Comparison of ENCODE assay signal across 8 cellular contexts in genomic region chr10:3783313-3783689, GRCh38. TPM values are rescaled to one million over a fixed set of nuclear protein-coding genes. Genes with fewer than 3 reads are reported as not detected.
DNase-seq lines count a peak whose midpoint lies in the region; ATAC-seq and TF ChIP-seq lines count a peak whose summit lies in the region.

No MANE protein-coding gene starts in this region.

- peaks cover 3 to 35% (median 18%) of the 10 kb centered on the region in 4 donors for H3K4me1 ChIP-seq in Peyer's patch
- peaks cover 23% of the 10 kb centered on the region for H3K4me1 ChIP-seq in ovary (ENCODE audit: insufficient read depth)

- TF ChIP-seq EP300 in ovary (IDR thresholded peaks at IDR 0.05) = no peak

- peaks cover 0 to 41% (median 0%) of the 10 kb centered on the region in 3 donors for H3K36me3 ChIP-seq in Peyer's patch
- H3K36me3 ChIP-seq in ovary = no peaks in the 10 kb centered on the region

- TF ChIP-seq CTCF in Peyer's patch (IDR thresholded peaks at IDR 0.05) (no peak), ovary (IDR thresholded peaks at IDR 0.05) (no peak)

- H3K9me3 ChIP-seq in Peyer's patch (no peaks in the 10 kb centered on the region), ovary (no peaks in the 10 kb centered on the region)

- peak overlapping the region; percentile 81 to 93 (median 88) for H3K4me3 ChIP-seq in Peyer's patch
- H3K4me3 ChIP-seq in ovary = peak overlapping the region; percentile 93

- peak; percentile 20 for ATAC-seq in HG02973 (IDR thresholded peaks at IDR 0.05; ENCODE audit: unreplicated experiment)

- intact Hi-C loops in ovary (cut with DNase I) = loop anchor here in 3 of 4 donors (5.0 to 10.0 kb wide), 7 partner anchors 152 to 874 kb away; no protein-coding TSS in a partner anchor

- 0 to 1% (median 0%) methylated on average over 12 of the region's 12 CpGs for WGBS in ovary, 3 donors

- TF ChIP-seq POLR2A in Peyer's patch (IDR thresholded peaks at IDR 0.05) (no peak), ovary (IDR thresholded peaks at IDR 0.05) (peak; percentile 27)

- H3K27ac ChIP-seq in Peyer's patch (peak overlapping the region; percentile 100), ovary (peak overlapping the region; percentile 95)

- H3K27me3 ChIP-seq in Peyer's patch (no peaks in the 10 kb centered on the region), ovary (no peaks in the 10 kb centered on the region)

- DNase-seq in DMS 273 (lab: John Stamatoyannopoulos, UW; ENCODE audit: unreplicated experiment) = peak; percentile 51
- DNase-seq in DMS 273 treated with DMSO at 0.1 percent for 48 hours (lab: John Stamatoyannopoulos, UW) = no peak
- DNase-seq in Peyer's patch = peak; percentile 70 to 84 (median 73)
- peak; percentile 80 for DNase-seq in activated naive CD4-positive, alpha-beta T cell treated with Interleukin-2 at 50 U/mL for 16 hours
- peak; percentile 68 for DNase-seq in globus pallidus (ENCODE audit: low spot score)
- DNase-seq in ovary = peak; percentile 62 to 73 (median 70)
- no peak for DNase-seq in middle frontal gyrus (ENCODE audit: extremely low spot score, low spot score)

RNA-seq across cellular contexts. Expression of gene KLF6, which starts 1.7 kb away (rescaled TPM):
- 100 to 1,000 TPM in 3 of 4 donors, 10 to 100 TPM in 1; 92.5 to 180 (median 145) TPM for total RNA-seq in Peyer's patch
- 100 to 1,000 TPM in 3 of 7 donors, 10 to 100 TPM in 4; 53.7 to 178 (median 97.3) TPM for total RNA-seq in ovary
- 10 to 100 TPM; 45.4 to 79.0 TPM for polyA plus RNA-seq in ovary

Comparison
In these comparisons a context has a peak if more than half of its experiments do, and no peak if none do; other contexts are left out.
1. DNase-seq: peak in DMS 273 (single experiment), Peyer's patch (3 of 3), activated naive CD4-positive, alpha-beta T cell treated with Interleukin-2 at 50 U/mL for 16 hours (single experiment), globus pallidus (single experiment) and ovary (5 of 5); none in DMS 273 treated with DMSO at 0.1 percent for 48 hours (single experiment) and middle frontal gyrus (single experiment).